In genomic region chr1:160777486-160778089, GRCh38 we compare ENCODE assay signal across 8 cellular contexts. TPM values are rescaled to one million over a fixed set of nuclear protein-coding genes. Genes with fewer than 3 reads are reported as not detected.
A peak's percentile ranks its signal among the peaks of the same experiment; 100 is the strongest.
DNase-seq lines count a peak whose midpoint lies in the region; ATAC-seq and TF ChIP-seq lines count a peak whose summit lies in the region.

No MANE protein-coding gene starts in this region.

- no peak overlapping the region for H3K4me3 Mint-ChIP-seq in central memory CD8-positive, alpha-beta T cell
- no peak overlapping the region for H3K4me3 Mint-ChIP-seq in neural progenitor cell

- peak; percentile 57 for DNase-seq in D341Med (ENCODE audit: low spot score)
- peak in 1 of 2 experiments; percentile 30 for DNase-seq in HL-60 (ENCODE audit: low read depth in 1 of 2, low spot score in 1 of 2)
- peak; percentile 12 for DNase-seq in SK-N-DZ (ENCODE audit: low spot score)
- DNase-seq in central memory CD8-positive, alpha-beta T cell (ENCODE audit: low spot score in 2 of 2), result peak in 1 of 2 donors; percentile 43
- DNase-seq in neural progenitor cell (ENCODE audit: low spot score), result peak; percentile 66
- DNase-seq in ureter (ENCODE audit: low spot score), result no peak
- no peak for DNase-seq in DMS153 treated with DMSO at 0.1 percent for 48 hours (lab: John Stamatoyannopoulos, UW; ENCODE audit: unreplicated experiment)

- H3K9ac ChIP-seq in neural progenitor cell, result no peak overlapping the region

- H2AFZ ChIP-seq in neural progenitor cell (replicated peaks), result no peak overlapping the region

- no peak overlapping the region for H3K27ac Mint-ChIP-seq in central memory CD8-positive, alpha-beta T cell (ENCODE audit: low read depth)
- H3K27ac Mint-ChIP-seq in neural progenitor cell, result no peak overlapping the region

- peak; percentile 33 for ATAC-seq in central memory CD8-positive, alpha-beta T cell (replicated peaks; ENCODE audit: extremely low read depth, poor library complexity, severe bottlenecking)
- no peak for ATAC-seq in GM18909 (IDR thresholded peaks at IDR 0.05; ENCODE audit: poor library complexity, unreplicated experiment)

- H4K20me1 ChIP-seq in neural progenitor cell (ENCODE audit: low read depth), result no peaks in the 10 kb centered on the region

- H3K27ac ChIP-seq in HL-60 (replicated peaks) (no peak overlapping the region), neural progenitor cell (no peak overlapping the region)

- H3F3A ChIP-seq in neural progenitor cell (ENCODE audit: low read depth), result no peaks in the 10 kb centered on the region

- no peaks in the 10 kb centered on the region for H3K36me3 ChIP-seq in neural progenitor cell

- peaks cover 29% of the 10 kb centered on the region for H3K4me1 Mint-ChIP-seq in central memory CD8-positive, alpha-beta T cell
- H3K4me1 Mint-ChIP-seq in neural progenitor cell, result peaks cover 4% of the 10 kb centered on the region

- H3K4me2 ChIP-seq in neural progenitor cell, result no peak overlapping the region

- no peaks in the 10 kb centered on the region for H3K27me3 Mint-ChIP-seq in central memory CD8-positive, alpha-beta T cell
- peaks cover 7% of the 10 kb centered on the region for H3K27me3 Mint-ChIP-seq in neural progenitor cell (ENCODE audit: insufficient read depth, low read depth)

- peak; percentile 32 for TF ChIP-seq CTCF in HL-60 (IDR thresholded peaks at IDR 0.05; ENCODE audit: insufficient read depth, low read length)
- peak; percentile 62 for TF ChIP-seq CTCF in neural progenitor cell (IDR thresholded peaks at IDR 0.05)

- H3K79me2 ChIP-seq in neural progenitor cell (ENCODE audit: low read depth), result no peaks in the 10 kb centered on the region

- H3K4me3 ChIP-seq in HL-60 (replicated peaks; ENCODE audit: insufficient read depth, low read length) (no peak overlapping the region), neural progenitor cell (no peak overlapping the region)

- H3K27me3 ChIP-seq in HL-60 (ENCODE audit: insufficient read depth, poor library complexity, severe bottlenecking), result no peaks in the 10 kb centered on the region
- H3K27me3 ChIP-seq in neural progenitor cell, result no peaks in the 10 kb centered on the region

- H3K9me3 ChIP-seq in neural progenitor cell (ENCODE audit: low read depth), result no peaks in the 10 kb centered on the region

- no peaks in the 10 kb centered on the region for H3K9me3 Mint-ChIP-seq in central memory CD8-positive, alpha-beta T cell
- no peaks in the 10 kb centered on the region for H3K9me3 Mint-ChIP-seq in neural progenitor cell

- no peaks in the 10 kb centered on the region for H3K4me1 ChIP-seq in neural progenitor cell

- peaks cover 2% of the 10 kb centered on the region for H3K36me3 Mint-ChIP-seq in central memory CD8-positive, alpha-beta T cell (ENCODE audit: insufficient read depth)
- no peaks in the 10 kb centered on the region for H3K36me3 Mint-ChIP-seq in neural progenitor cell

RNA-seq across cellular contexts. Expression of gene LY9, which starts 18.4 kb away (rescaled TPM):
- polyA plus RNA-seq in SK-N-DZ (2014; cell fraction: cytosol; rRNA removed), result not detected in 2 replicates
- polyA plus RNA-seq in SK-N-DZ (2014; cell fraction: nucleus; rRNA removed), result not detected in 2 replicates
- not detected in 2 replicates for total RNA-seq in neural progenitor cell (ENCODE audit: low replicate concordance)
- 3.2 TPM for total RNA-seq in ureter

RNA-seq across cellular contexts. Expression of gene SLAMF7, which starts 38.5 kb away (rescaled TPM):
- polyA plus RNA-seq in SK-N-DZ (2014; cell fraction: cytosol; rRNA removed), result not detected in 2 replicates
- polyA plus RNA-seq in SK-N-DZ (2014; cell fraction: nucleus; rRNA removed), result not detected in 2 replicates
- total RNA-seq in neural progenitor cell (ENCODE audit: low replicate concordance) (not detected in 2 replicates), ureter (24.0 TPM)

Comparison
In these comparisons a context has a peak if more than half of its experiments do, and no peak if none do; other contexts are left out.
1. DNase-seq: peak in D341Med (single experiment), SK-N-DZ (single experiment) and neural progenitor cell (single experiment); none in ureter (single experiment) and DMS153 treated with DMSO at 0.1 percent for 48 hours (single experiment).
2. RNA of gene SLAMF7, which starts 38.5 kb away (total RNA-seq): 24.0 TPM in ureter (single experiment); not detected in neural progenitor cell; every median in the first group is over 10 times any median in the second.